13 cellular contexts compared by ENCODE assay signal in the genomic region with DNA sequence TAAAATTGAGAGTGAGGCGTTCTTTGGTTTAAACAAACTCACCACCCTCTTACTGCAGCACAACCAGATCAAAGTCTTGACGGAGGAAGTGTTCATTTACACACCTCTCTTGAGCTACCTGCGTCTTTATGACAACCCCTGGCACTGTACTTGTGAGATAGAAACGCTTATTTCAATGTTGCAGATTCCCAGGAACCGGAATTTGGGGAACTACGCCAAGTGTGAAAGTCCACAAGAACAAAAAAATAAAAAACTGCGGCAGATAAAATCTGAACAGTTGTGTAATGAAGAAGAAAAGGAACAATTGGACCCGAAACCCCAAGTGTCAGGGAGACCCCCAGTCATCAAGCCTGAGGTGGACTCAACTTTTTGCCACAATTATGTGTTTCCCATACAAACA. TPM values are rescaled to one million over a fixed set of nuclear protein-coding genes. Genes with fewer than 3 reads are reported as not detected.
DNase-seq lines count a peak whose midpoint lies in the region; ATAC-seq and TF ChIP-seq lines count a peak whose summit lies in the region.
"Had no signal": no experiment of that assay in that cellular context is flagged by ENCODE, and none has a peak within 500 bp of the region (broad histone marks: within the 10 kb centered on the region; RNA-seq: fewer than 3 reads in every experiment).

No MANE protein-coding gene starts in this region.

- no peaks in the 10 kb centered on the region for H3K79me2 ChIP-seq in GM23248 (ENCODE audit: insufficient read depth)

- in situ Hi-C loops in GM23248 (cut with MboI) = no loop called here

- H3K9ac ChIP-seq in GM23248 (peak overlapping the region; percentile 71), colonic mucosa (ENCODE audit: low read depth in 2 of 2, low read length in 2 of 2) (no peak overlapping the region), iPS-15b (ENCODE audit: low read depth, low read length) (peak overlapping the region; percentile 32), skeletal muscle satellite cell (ENCODE audit: low read depth, low read length) (peak overlapping the region; percentile 62)

- DNase-seq in GM23248 (peak; percentile 29), colonic mucosa (no peak), NCI-H1436 treated with DMSO at 0.1 percent for 48 hours (lab: John Stamatoyannopoulos, UW) (no peak), AG20443 (ENCODE audit: low spot score) (no peak)
- DNase-seq: activated naive CD4-positive, alpha-beta T cell treated with anti-CD3 and anti-CD28 coated beads, Interleukin-2, amount 50 U/mL, for 16 hours; Calu3; NCI-H1092 treated with DMSO at 0.1 percent for 48 hours; NCI-H226 had no signal

- H3K36me3 ChIP-seq in GM23248 (ENCODE audit: low read depth) (no peaks in the 10 kb centered on the region), colonic mucosa (no peaks in the 10 kb centered on the region), iPS-15b (ENCODE audit: control insufficient read depth, insufficient read depth, low read length) (no peaks in the 10 kb centered on the region), skeletal muscle satellite cell (ENCODE audit: insufficient read depth, low read length) (no peaks in the 10 kb centered on the region)

- no peaks in the 10 kb centered on the region for H3K9me2 ChIP-seq in GM23248 (ENCODE audit: insufficient read depth)

- TF ChIP-seq CTCF in colonic mucosa (IDR thresholded peaks at IDR 0.05) = no peak

- H3K27me3 ChIP-seq in GM23248 (replicated peaks; ENCODE audit: insufficient read depth) (no peaks in the 10 kb centered on the region), colonic mucosa (no peaks in the 10 kb centered on the region), iPS-15b (ENCODE audit: control insufficient read depth, insufficient read depth, low read length) (no peaks in the 10 kb centered on the region), skeletal muscle satellite cell (ENCODE audit: control insufficient read depth, insufficient read depth, low read length) (no peaks in the 10 kb centered on the region)

- H2AFZ ChIP-seq in GM23248 = peak overlapping the region; percentile 92

- H3K4me1 ChIP-seq in GM23248 (ENCODE audit: insufficient read depth) = peaks cover 17% of the 10 kb centered on the region
- no peaks in the 10 kb centered on the region for H3K4me1 ChIP-seq in colonic mucosa
- peaks cover 34% of the 10 kb centered on the region for H3K4me1 ChIP-seq in iPS-15b (ENCODE audit: control insufficient read depth, insufficient read depth, low read length)
- peaks cover 21% of the 10 kb centered on the region for H3K4me1 ChIP-seq in skeletal muscle satellite cell (ENCODE audit: control insufficient read depth, insufficient read depth, low read length)

- peak overlapping the region; percentile 79 for H3K4me2 ChIP-seq in GM23248 (ENCODE audit: unreplicated experiment)
- H3K4me2 ChIP-seq in skeletal muscle satellite cell (ENCODE audit: low read length) = peak overlapping the region; percentile 61

- H3K9me3 ChIP-seq in GM23248 (ENCODE audit: low read depth) (no peaks in the 10 kb centered on the region), colonic mucosa (no peaks in the 10 kb centered on the region), iPS-15b (ENCODE audit: control insufficient read depth, insufficient read depth, low read length) (no peaks in the 10 kb centered on the region), skeletal muscle satellite cell (replicated peaks; ENCODE audit: low read length) (no peaks in the 10 kb centered on the region)

- intact Hi-C loops in colonic mucosa (cut with DNase I) = no loop called here

- peaks cover 19% of the 10 kb centered on the region for H3F3A ChIP-seq in GM23248 (ENCODE audit: insufficient read depth)

- no peak for ATAC-seq in HG03159 (IDR thresholded peaks at IDR 0.05; ENCODE audit: unreplicated experiment)
- no peak for ATAC-seq in GM21447 (IDR thresholded peaks at IDR 0.05; ENCODE audit: unreplicated experiment)

- H4K20me1 ChIP-seq in GM23248 (ENCODE audit: insufficient read depth) = no peaks in the 10 kb centered on the region

- H3K27ac ChIP-seq in GM23248 (peak overlapping the region; percentile 86), colonic mucosa (peak overlapping the region; percentile 23)
- H3K27ac ChIP-seq: VCaP had no signal

- 8% methylated on average over 8 of the region's 8 CpGs for WGBS in GM23248 (ENCODE audit: low coverage in 1 of 2, low lambda C conversion rate in 2 of 2, missing lambda C conversion rate in 2 of 2), 2 experiments

- H3K4me3 ChIP-seq in GM23248 (peak overlapping the region; percentile 31), colonic mucosa (no peak overlapping the region), iPS-15b (ENCODE audit: low read depth, low read length) (no peak overlapping the region), skeletal muscle satellite cell (ENCODE audit: low read length) (peak overlapping the region; percentile 22)

RNA-seq across cellular contexts. Expression of a gene that starts 21.5 kb away (rescaled TPM):
- 1.5 TPM in 1 of 2 replicates, not detected in the other for total RNA-seq in GM23248 (2014; rRNA removed; shearing (Covaris generic))
- polyA plus RNA-seq in GM23248 (2016; fragmentation: Nextera tagmentation; extraction: Ambion mirVana) = 0.18 and 0.22 TPM in 2 replicates
- 1 to 10 TPM in 1 of 2 donors, under 1 TPM in 1; 0.91 to 1.1 TPM for total RNA-seq in colonic mucosa
- total RNA-seq in skeletal muscle satellite cell (2012; rRNA removed) = 23.3 and 50.0 TPM in 2 replicates

Comparison
In these comparisons a context has a peak if more than half of its experiments do, and no peak if none do; other contexts are left out.
1. H3K4me3 ChIP-seq: peak in GM23248 (single experiment) and skeletal muscle satellite cell (single experiment); none in colonic mucosa (single experiment) and iPS-15b (single experiment).
2. H3K9ac ChIP-seq: peak in GM23248 (single experiment), iPS-15b (single experiment) and skeletal muscle satellite cell (single experiment); none in colonic mucosa (0 of 2).